1 cellular context compared by ENCODE assay signal in the genomic region with DNA sequence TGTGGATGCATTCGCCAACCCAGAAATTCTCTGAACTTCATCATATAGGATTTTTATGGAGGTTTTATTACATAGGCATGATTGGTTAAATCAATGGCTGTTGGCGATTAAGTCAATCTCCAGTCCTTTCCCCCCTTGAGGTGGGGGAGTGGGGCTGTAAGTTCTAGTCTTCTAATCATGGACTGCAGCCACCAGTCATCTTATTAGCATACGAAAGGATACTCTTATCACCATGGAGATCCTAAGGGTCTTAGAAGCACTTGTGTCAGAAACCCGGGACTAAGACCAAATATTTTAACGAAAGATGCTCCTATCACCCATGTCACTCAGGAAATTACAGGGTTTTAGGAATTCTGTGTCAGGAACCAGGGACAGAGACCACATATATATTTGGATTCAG.
TF ChIP-seq lines count a peak whose summit lies in the region.

No MANE protein-coding gene starts in this region.

TF ChIP-seq in WTC11, 78 proteins besides CTCF, POLR2A, EP300 and RAD21 (continued from another document):
- TF ChIP-seq, protein P1, sequence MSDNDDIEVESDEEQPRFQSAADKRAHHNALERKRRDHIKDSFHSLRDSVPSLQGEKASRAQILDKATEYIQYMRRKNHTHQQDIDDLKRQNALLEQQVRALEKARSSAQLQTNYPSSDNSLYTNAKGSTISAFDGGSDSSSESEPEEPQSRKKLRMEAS (CRISPR knock-in tag; IDR thresholded peaks at IDR 0.05): no peak
- TF ChIP-seq ZNF138 (CRISPR knock-in tag; conservative IDR thresholded peaks at IDR 0.05): no peak
- TF ChIP-seq PRDM15 (CRISPR knock-in tag; IDR thresholded peaks at IDR 0.05): no peak
- no peak for TF ChIP-seq CBFB (CRISPR knock-in tag; IDR thresholded peaks at IDR 0.05; ENCODE audit: low read depth)
- TF ChIP-seq JAZF1 (CRISPR knock-in tag; IDR thresholded peaks at IDR 0.05): no peak
- no peak for TF ChIP-seq ZNF121 (CRISPR knock-in tag; IDR thresholded peaks at IDR 0.05)
- TF ChIP-seq, protein P2, sequence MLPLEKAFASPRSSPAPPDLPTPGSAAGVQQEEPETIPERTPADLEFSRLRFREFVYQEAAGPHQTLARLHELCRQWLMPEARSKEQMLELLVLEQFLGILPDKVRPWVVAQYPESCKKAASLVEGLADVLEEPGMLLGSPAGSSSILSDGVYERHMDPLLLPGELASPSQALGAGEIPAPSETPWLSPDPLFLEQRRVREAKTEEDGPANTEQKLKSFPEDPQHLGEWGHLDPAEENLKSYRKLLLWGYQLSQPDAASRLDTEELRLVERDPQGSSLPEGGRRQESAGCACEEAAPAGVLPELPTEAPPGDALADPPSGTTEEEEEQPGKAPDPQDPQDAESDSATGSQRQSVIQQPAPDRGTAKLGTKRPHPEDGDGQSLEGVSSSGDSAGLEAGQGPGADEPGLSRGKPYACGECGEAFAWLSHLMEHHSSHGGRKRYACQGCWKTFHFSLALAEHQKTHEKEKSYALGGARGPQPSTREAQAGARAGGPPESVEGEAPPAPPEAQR (CRISPR knock-in tag; IDR thresholded peaks at IDR 0.05): no peak
